ENCODE assay signal across 8 cellular contexts in genomic region chr16:27972500-27972899, GRCh38.
DNase-seq lines count a peak whose midpoint lies in the region; ATAC-seq, FAIRE-seq and TF ChIP-seq lines count a peak whose summit lies in the region.

No MANE protein-coding gene starts in this region.

- peaks cover 12% of the 10 kb centered on the region for H3K27me3 Mint-ChIP-seq in activated T-cell treated with anti-CD3 and anti-CD28 coated beads, Interleukin-2, amount 50 U/mL, for 24 hours

- H3K27ac ChIP-seq in small intestine (ENCODE audit: low read depth in 1 of 2, low read length in 1 of 2) (no peak overlapping the region), coronary artery (no peak overlapping the region)

- no peaks in the 10 kb centered on the region for H3K27me3 ChIP-seq in BE2C
- H3K27me3 ChIP-seq in small intestine (ENCODE audit: control insufficient read depth in 2 of 2, insufficient read depth in 2 of 2, low read length in 2 of 2) = no peaks in the 10 kb centered on the region

- no peak overlapping the region for H3K27ac Mint-ChIP-seq in activated T-cell treated with anti-CD3 and anti-CD28 coated beads, Interleukin-2, amount 50 U/mL, for 24 hours

- TF ChIP-seq CTCF in BE2C (IDR thresholded peaks at IDR 0.05; ENCODE audit: low read depth, low read length) (peak; percentile 58), coronary artery (IDR thresholded peaks at IDR 0.05) (no peak)

- intact Hi-C loops in head of caudate nucleus (cut with DNase I) = no loop called here

- 0 to 1% (median 1%) methylated on average over 4 of the region's 4 CpGs for WGBS in small intestine, 3 donors

- DNase-seq in BE2C = no peak
- DNase-seq in GM19238 (ENCODE audit: insufficient read length, low spot score) = peak; percentile 40
- DNase-seq in NCI-H526 (lab: John Stamatoyannopoulos, UW) = peak; percentile 22 to 58
- peak; percentile 38 for DNase-seq in activated T-cell treated with anti-CD3 and anti-CD28 coated beads, Interleukin-2, amount 50 U/mL, for 24 hours
- peak in 38 of 42 donors; percentile 9 to 76 (median 43) for DNase-seq in head of caudate nucleus
- peak; percentile 57 for DNase-seq in small intestine
- no peak for DNase-seq in coronary artery (ENCODE audit: low spot score)

- H3K4me3 ChIP-seq in BE2C (ENCODE audit: low read depth, low read length) (no peak overlapping the region), small intestine (ENCODE audit: low read depth in 1 of 2, low read length in 2 of 2) (no peak overlapping the region), coronary artery (no peak overlapping the region)

- no peaks in the 10 kb centered on the region for H3K36me3 ChIP-seq in BE2C
- H3K36me3 ChIP-seq in small intestine (ENCODE audit: control insufficient read depth in 2 of 2, insufficient read depth in 2 of 2, low read length in 2 of 2) = no peaks in the 10 kb centered on the region

- no peak overlapping the region for H3K4me3 Mint-ChIP-seq in activated T-cell treated with anti-CD3 and anti-CD28 coated beads, Interleukin-2, amount 50 U/mL, for 24 hours

- H3K4me1 ChIP-seq in BE2C (no peaks in the 10 kb centered on the region), small intestine (ENCODE audit: control insufficient read depth in 2 of 2, insufficient read depth in 1 of 2, low read depth in 1 of 2, low read length in 1 of 2) (no peaks in the 10 kb centered on the region)

- no peak for ATAC-seq in GM21576 (IDR thresholded peaks at IDR 0.05; ENCODE audit: unreplicated experiment)

- peaks cover 1% of the 10 kb centered on the region for H3K4me1 Mint-ChIP-seq in activated T-cell treated with anti-CD3 and anti-CD28 coated beads, Interleukin-2, amount 50 U/mL, for 24 hours (ENCODE audit: low read depth)

- H3K9me3 ChIP-seq in BE2C (no peaks in the 10 kb centered on the region), small intestine (ENCODE audit: control insufficient read depth, low read depth) (no peaks in the 10 kb centered on the region)

- FAIRE-seq in small intestine (lab: Jason Lieb, UNC) = no peak

- H3K36me3 Mint-ChIP-seq in activated T-cell treated with anti-CD3 and anti-CD28 coated beads, Interleukin-2, amount 50 U/mL, for 24 hours (ENCODE audit: low read depth) = no peaks in the 10 kb centered on the region

- H3K9me3 Mint-ChIP-seq in activated T-cell treated with anti-CD3 and anti-CD28 coated beads, Interleukin-2, amount 50 U/mL, for 24 hours = no peaks in the 10 kb centered on the region

Comparison
In these comparisons a context has a peak if more than half of its experiments do, and no peak if none do; other contexts are left out.
1. DNase-seq: peak in GM19238 (single experiment), NCI-H526 (2 of 2), activated T-cell treated with anti-CD3 and anti-CD28 coated beads, Interleukin-2, amount 50 U/mL, for 24 hours (single experiment), head of caudate nucleus (38 of 42) and small intestine (single experiment); none in BE2C (single experiment) and coronary artery (single experiment).